In genomic region chr10:97718659-97719142, GRCh38 we compare ENCODE assay signal across 10 cellular contexts. TPM values are rescaled to one million over a fixed set of nuclear protein-coding genes. Genes with fewer than 3 reads are reported as not detected.
DNase-seq lines count a peak whose midpoint lies in the region; ATAC-seq and TF ChIP-seq lines count a peak whose summit lies in the region.
"Had no signal": no experiment of that assay in that cellular context is flagged by ENCODE, and none has a peak within 500 bp of the region (broad histone marks: within the 10 kb centered on the region; RNA-seq: fewer than 3 reads in every experiment).

No MANE protein-coding gene starts in this region.

- H3K4me3 ChIP-seq in psoas muscle = no peak overlapping the region
- H3K4me3 ChIP-seq: SK-N-MC had no signal

- no peaks in the 10 kb centered on the region for H3K9me3 ChIP-seq in psoas muscle

- peak in 3 of 4 donors; percentile 9 to 60 (median 18) for ATAC-seq in psoas muscle
- no peak for ATAC-seq in HG03159 (IDR thresholded peaks at IDR 0.05; ENCODE audit: unreplicated experiment)

- H3K27me3 ChIP-seq in psoas muscle (ENCODE audit: insufficient read depth in 3 of 3, low read length in 2 of 3) = peaks cover 0 to 18% (median 0%) of the 10 kb centered on the region in 3 donors

- WGBS in psoas muscle, 3 donors = 31 to 44% (median 33%) methylated on average over 8 of the region's 8 CpGs

- H3K36me3 ChIP-seq in psoas muscle (ENCODE audit: insufficient read depth in 1 of 2, low read depth in 1 of 2) = no peaks in the 10 kb centered on the region

- DNase-seq in EH (ENCODE audit: low read depth) = peak; percentile 21
- peak; percentile 78 for DNase-seq in NCI-H460 (ENCODE audit: extremely low read depth, low read depth)
- peak; percentile 45 for DNase-seq in fibroblast of gingiva (ENCODE audit: low read depth)
- peak in 1 of 2 donors; percentile 49 for DNase-seq in psoas muscle
- no peak for DNase-seq in erythroblast (lab: John Stamatoyannopoulos, UW)
- no peak for DNase-seq in activated gamma-delta T cell treated with Interleukin-2 at 50 U/mL for 16 hours
- DNase-seq in NCI-H1930 (lab: John Stamatoyannopoulos, UW) = no peak

- intact Hi-C loops in psoas muscle (cut with DNase I) = no loop called here

- no peak for TF ChIP-seq POLR2A in erythroblast (IDR thresholded peaks at IDR 0.05; ENCODE audit: low read length)

- no peak overlapping the region for H3K27ac ChIP-seq in psoas muscle
- H3K27ac ChIP-seq: parathyroid adenoma, SK-N-MC had no signal

- TF ChIP-seq CTCF in psoas muscle (IDR thresholded peaks at IDR 0.05) = no peak

- peaks cover 8% of the 10 kb centered on the region for H3K4me1 ChIP-seq in psoas muscle

RNA-seq across cellular contexts. Expression of gene MARVELD1, which starts 5.2 kb away (rescaled TPM):
- total RNA-seq in NCI-H460 (2014; rRNA removed; shearing (Covaris generic)) = 20.1 and 23.1 TPM in 2 replicates
- 29.7 and 39.6 TPM in 2 replicates for polyA plus RNA-seq in NCI-H460 (2014; cell fraction: nucleus; rRNA removed)
- 1 to 10 TPM; 2.4 to 5.7 (median 3.3) TPM for total RNA-seq in psoas muscle
- 10 to 100 TPM in 1 of 3 donors, 1 to 10 TPM in 2; 2.2 to 10.4 (median 2.9) TPM for polyA plus RNA-seq in psoas muscle

RNA-seq across cellular contexts. Expression of gene ZFYVE27, which starts 18.2 kb away (rescaled TPM):
- 22.5 and 26.0 TPM in 2 replicates for total RNA-seq in NCI-H460 (2014; rRNA removed; shearing (Covaris generic))
- 66.5 and 126 TPM in 2 replicates for polyA plus RNA-seq in NCI-H460 (2014; cell fraction: nucleus; rRNA removed)
- total RNA-seq in psoas muscle = 10 to 100 TPM in 3 of 4 donors, 1 to 10 TPM in 1; 9.8 to 15.1 (median 12.1) TPM
- 10 to 100 TPM in 2 of 3 donors, 1 to 10 TPM in 1; 8.3 to 20.1 (median 14.9) TPM for polyA plus RNA-seq in psoas muscle

RNA-seq across cellular contexts. Expression of gene AVPI1, which starts 31.7 kb away (rescaled TPM):
- 147 and 192 TPM in 2 replicates for total RNA-seq in NCI-H460 (2014; rRNA removed; shearing (Covaris generic))
- 75.6 and 85.9 TPM in 2 replicates for polyA plus RNA-seq in NCI-H460 (2014; cell fraction: nucleus; rRNA removed)
- total RNA-seq in psoas muscle = 1 to 10 TPM; 3.6 to 5.8 (median 5.0) TPM
- polyA plus RNA-seq in psoas muscle = 10 to 100 TPM in 1 of 3 donors, 1 to 10 TPM in 2; 5.6 to 56.9 (median 5.6) TPM

RNA-seq across cellular contexts. Expression of gene SFRP5, which starts 53.1 kb away (rescaled TPM):
- total RNA-seq in NCI-H460 (2014; rRNA removed; shearing (Covaris generic)) = not detected in 2 replicates
- not detected in 2 replicates for polyA plus RNA-seq in NCI-H460 (2014; cell fraction: nucleus; rRNA removed)
- under 1 TPM in 2 of 4 donors, not detected in 2; 0.16 to 0.30 TPM for total RNA-seq in psoas muscle
- polyA plus RNA-seq in psoas muscle = under 1 TPM; 0.47 to 0.73 (median 0.69) TPM

Comparison
In these comparisons a context has a peak if more than half of its experiments do, and no peak if none do; other contexts are left out.
1. DNase-seq: peak in EH (single experiment), NCI-H460 (single experiment) and fibroblast of gingiva (single experiment); none in erythroblast (0 of 2), activated gamma-delta T cell treated with Interleukin-2 at 50 U/mL for 16 hours (single experiment) and NCI-H1930 (0 of 2).
2. RNA of gene AVPI1, which starts 31.7 kb away (total RNA-seq): 147 to 192 TPM in NCI-H460; 3.6 to 5.8 TPM in psoas muscle; every median in the first group is over 10 times any median in the second.